11 cellular contexts compared by ENCODE assay signal in genomic region chr16:31135535-31136286, GRCh38. TPM values are rescaled to one million over a fixed set of nuclear protein-coding genes. Genes with fewer than 3 reads are reported as not detected.
DNase-seq lines count a peak whose midpoint lies in the region; ATAC-seq, FAIRE-seq and TF ChIP-seq lines count a peak whose summit lies in the region.
"Had no signal": no experiment of that assay in that cellular context is flagged by ENCODE, and none has a peak within 500 bp of the region (broad histone marks: within the 10 kb centered on the region; RNA-seq: fewer than 3 reads in every experiment).

TSS of gene PRSS8 (minus strand) at chr16:31135727. CDS start at chr16:31135498, 229 bp downstream.

- no peak for ATAC-seq in GM12878

- H3K4me3 ChIP-seq in GM12878 (no peak within 1 kb of the TSS), transverse colon (peak within 1 kb of the TSS; percentile 48 to 63 (median 52))

- no TSS peak for BruUV-seq in GM12878 (replicated peaks; lab: Mats Ljungman, UMichigan)

- SMC1A ChIA-PET in GM12878 (lab: Charles Lee; ENCODE audit: uncharacterized antibody, unreplicated experiment) = interaction anchor here (1.0 kb wide), 2 partner anchors 15 to 90 kb away, joined by 3 read pairs; no protein-coding TSS in a partner anchor

- intact Hi-C loops in GM12878 (cut with micrococcal nuclease; ENCODE audit: unreplicated experiment) = no loop called here
- intact Hi-C loops in transverse colon (cut with DNase I; ENCODE audit: low total_unique reads) = no loop called here

- H3K4me1 ChIP-seq in GM12878 (ENCODE audit: control insufficient read depth, insufficient read depth, low read length) = no peaks in the 10 kb centered on the region
- peaks cover under 1 to 71% (median 44%) of the 10 kb centered on the region in 4 donors for H3K4me1 ChIP-seq in transverse colon

- no peak for TF ChIP-seq RAD21 in GM12878 (IDR thresholded peaks at IDR 0.05; ENCODE audit: insufficient read depth, low read depth, low read length)

- H3K4me2 ChIP-seq in GM12878 (ENCODE audit: control insufficient read depth, insufficient read depth) = no peak within 1 kb of the TSS

- no peak within 1 kb of the TSS for H2AFZ ChIP-seq in GM12878 (ENCODE audit: control insufficient read depth, low read depth, low read length)

- FAIRE-seq in GM12878 (lab: Jason Lieb, UNC) = no peak

- DNase-seq in NCI-H146 (lab: John Stamatoyannopoulos, UW) (peak; percentile 32), NCI-H146 treated with DMSO at 0.1 percent for 48 hours (lab: John Stamatoyannopoulos, UW; ENCODE audit: unreplicated experiment) (no peak), GM12878 (ENCODE audit: low read depth, low spot score) (no peak), left kidney (ENCODE audit: low read depth, low spot score) (peak; percentile 80), transverse colon (peak; percentile 94), GOT3 (lab: John Stamatoyannopoulos, UW) (no peak), NCI-H510A treated with DMSO at 0.1 percent for 48 hours (lab: John Stamatoyannopoulos, UW) (no peak)
- DNase-seq in activated CD8-positive, alpha-beta memory T cell treated with anti-CD3 and anti-CD28 coated beads, Interleukin-2, amount 50 U/mL, for 48 hours = no peak
- DNase-seq: activated naive CD4-positive, alpha-beta T cell; HFFc6 had no signal

- CTCF ChIA-PET in GM12878 (lab: Yijun Ruan, JAX) = no interaction called here

- TF ChIP-seq CTCF in GM12878 (IDR thresholded peaks at IDR 0.05 in 2 of 3, conservative IDR thresholded peaks at IDR 0.05 in 1 of 3; ENCODE audit: control insufficient read depth in 2 of 3, extremely low read depth in 1 of 3, insufficient read depth in 1 of 3, low read depth in 3 of 3, low read length in 3 of 3) (no peak), transverse colon (IDR thresholded peaks at IDR 0.05) (no peak)

- TF ChIP-seq POLR2A in GM12878 (IDR thresholded peaks at IDR 0.05; ENCODE audit: low read depth, low read length) (no peak), transverse colon (IDR thresholded peaks at IDR 0.05) (peak; percentile 98)

- H3K9ac ChIP-seq in GM12878 (ENCODE audit: control insufficient read depth, insufficient read depth, low read length) = no peak within 1 kb of the TSS

- H3K27me3 ChIP-seq in GM12878 (replicated peaks in 1 of 2; ENCODE audit: control insufficient read depth in 2 of 2, insufficient read depth in 2 of 2, low read length in 1 of 2) (no peaks in the 10 kb centered on the region), transverse colon (no peaks in the 10 kb centered on the region)

- no peak for TF ChIP-seq EP300 in GM12878 (IDR thresholded peaks at IDR 0.05; ENCODE audit: borderline replicate concordance in 1 of 2, control insufficient read depth in 1 of 2, low read depth in 2 of 2, low read length in 2 of 2)
- TF ChIP-seq EP300 in transverse colon (IDR thresholded peaks at IDR 0.05; ENCODE audit: low read depth) = no peak

- no peaks in the 10 kb centered on the region for H4K20me1 ChIP-seq in GM12878 (ENCODE audit: control insufficient read depth, insufficient read depth)

- H3K27ac ChIP-seq in GM12878 (ENCODE audit: control insufficient read depth, insufficient read depth) (no peak within 1 kb of the TSS), transverse colon (peak within 1 kb of the TSS; percentile 91 to 94 (median 93))
- H3K27ac ChIP-seq: esophagus muscularis mucosa had no signal

- 60% methylated on average over 22 of the region's 22 CpGs for WGBS in GM12878 (ENCODE audit: insufficient coverage, insufficient replicate concordance, low lambda C conversion rate, missing lambda C conversion rate)
- 34% methylated on average over 22 of the region's 22 CpGs; no CpG with 5 or more reads in 1 of the 2 donors for WGBS in transverse colon (ENCODE audit: low coverage in 1 of 2), 2 donors

- POLR2A ChIA-PET in GM12878 (lab: Charles Lee) = interaction anchor here (0.6 kb wide), 1 partner anchor 44 kb away, joined by 3 read pairs; the partner anchor contains the start of gene FUS

- H3K36me3 ChIP-seq in GM12878 (ENCODE audit: control insufficient read depth in 2 of 2, insufficient read depth in 2 of 2, low read length in 1 of 2) (no peaks in the 10 kb centered on the region), transverse colon (no peaks in the 10 kb centered on the region)

- H3K79me2 ChIP-seq in GM12878 (ENCODE audit: control insufficient read depth, insufficient read depth, low read length) = no peaks in the 10 kb centered on the region

- RAD21 ChIA-PET in GM12878 (lab: Charles Lee; ENCODE audit: unreplicated experiment) = interaction anchor here (0.6 kb wide), 1 partner anchor 66 kb away, joined by 3 read pairs; no protein-coding TSS in a partner anchor

- H3K9me3 ChIP-seq in GM12878 (replicated peaks; ENCODE audit: control insufficient read depth, insufficient read depth, low read length) = no peaks in the 10 kb centered on the region
- no peaks in the 10 kb centered on the region for H3K9me3 ChIP-seq in transverse colon
- H3K9me3 ChIP-seq: esophagus muscularis mucosa had no signal

- in situ Hi-C loops in GM12878 (cut with MboI) = no loop called here
- in situ Hi-C loops in transverse colon (cut with MboI; ENCODE audit: low pct_ligation_motif_present in 1 of 4, low pct_unique_long_range_greater_than_20kb in 1 of 4, low sequenced_read_pairs in 3 of 4) = no loop called here

TF ChIP-seq in GM12878, 131 proteins besides CTCF, POLR2A, EP300 and RAD21:
- TF ChIP-seq YY1 (IDR thresholded peaks at IDR 0.05; ENCODE audit: low read depth, low read length) (no peak), MXI1 (IDR thresholded peaks at IDR 0.05; ENCODE audit: low read depth, low read length) (no peak), NR2C2 (IDR thresholded peaks at IDR 0.05; ENCODE audit: borderline replicate concordance, control insufficient read depth, insufficient read length, low read depth) (peak; percentile 37), NKRF (conservative IDR thresholded peaks at IDR 0.05) (no peak)

RNA-seq across cellular contexts. Expression of gene PRSS8, which starts in this region (rescaled TPM):
- total RNA-seq in GM12878 (2013; cell fraction: nucleolus; rRNA removed) = not detected in 2 replicates
- total RNA-seq in GM12878 (2014; rRNA removed) (not detected in 2 replicates), GM12878 (2014; rRNA removed; fragmentation: Illumina TruSeq; extraction: Trizol) (not detected in 2 replicates), GM12878 (2021) (0.16 and 0.33 TPM in 2 replicates), transverse colon (100 to 1,000 TPM; 101 to 510 (median 372) TPM)
- polyA plus RNA-seq in GM12878 (2011; ENCODE audit: low read depth) = not detected
- polyA plus RNA-seq in GM12878 (2011; rRNA removed) (not detected in 2 replicates), GM12878 (2014; fragmentation: Illumina TruSeq; extraction: Trizol) (not detected in 2 replicates), GM12878 (2014; fragmentation: Nextera tagmentation; extraction: Ambion mirVana) (not detected), GM12878 (2014; rRNA removed) (0.58 TPM in 1 of 2 replicates, not detected in the other), GM12878 (2016; fragmentation: Nextera tagmentation; extraction: Ambion mirVana) (not detected)
- 0.06 TPM in 1 of 2 replicates, not detected in the other for polyA plus RNA-seq in GM12878 (2011; cell fraction: cytosol; rRNA removed)
- not detected in 2 replicates for polyA plus RNA-seq in GM12878 (2011; cell fraction: nucleus; rRNA removed)
- not detected in 2 replicates for polyA plus RNA-seq in GM12878 (2012)
- polyA minus RNA-seq in GM12878 (2011; rRNA and poly(A)+ RNA removed) = 0.10 TPM in 1 of 2 replicates, not detected in the other
- polyA minus RNA-seq in GM12878 (2011; cell fraction: cytosol; rRNA and poly(A)+ RNA removed) = not detected in 2 replicates
- polyA minus RNA-seq in GM12878 (2011; cell fraction: nucleus; rRNA and poly(A)+ RNA removed) = not detected in 2 replicates
- total RNA-seq: HFFc6 had no signal

Comparison
In these comparisons a context has a peak if more than half of its experiments do, and no peak if none do; other contexts are left out.
1. RNA of gene PRSS8 (total RNA-seq): 101 to 510 TPM in transverse colon; 0.16 to 0.33 TPM in GM12878; every median in the first group is over 10 times any median in the second.
2. DNase-seq: peak in NCI-H146 (single experiment), left kidney (single experiment) and transverse colon (single experiment); none in NCI-H146 treated with DMSO at 0.1 percent for 48 hours (single experiment), GM12878 (single experiment), GOT3 (single experiment), NCI-H510A treated with DMSO at 0.1 percent for 48 hours (single experiment) and activated CD8-positive, alpha-beta memory T cell treated with anti-CD3 and anti-CD28 coated beads, Interleukin-2, amount 50 U/mL, for 48 hours (single experiment).